ENCODE assay signal across 14 cellular contexts in the genomic region with DNA sequence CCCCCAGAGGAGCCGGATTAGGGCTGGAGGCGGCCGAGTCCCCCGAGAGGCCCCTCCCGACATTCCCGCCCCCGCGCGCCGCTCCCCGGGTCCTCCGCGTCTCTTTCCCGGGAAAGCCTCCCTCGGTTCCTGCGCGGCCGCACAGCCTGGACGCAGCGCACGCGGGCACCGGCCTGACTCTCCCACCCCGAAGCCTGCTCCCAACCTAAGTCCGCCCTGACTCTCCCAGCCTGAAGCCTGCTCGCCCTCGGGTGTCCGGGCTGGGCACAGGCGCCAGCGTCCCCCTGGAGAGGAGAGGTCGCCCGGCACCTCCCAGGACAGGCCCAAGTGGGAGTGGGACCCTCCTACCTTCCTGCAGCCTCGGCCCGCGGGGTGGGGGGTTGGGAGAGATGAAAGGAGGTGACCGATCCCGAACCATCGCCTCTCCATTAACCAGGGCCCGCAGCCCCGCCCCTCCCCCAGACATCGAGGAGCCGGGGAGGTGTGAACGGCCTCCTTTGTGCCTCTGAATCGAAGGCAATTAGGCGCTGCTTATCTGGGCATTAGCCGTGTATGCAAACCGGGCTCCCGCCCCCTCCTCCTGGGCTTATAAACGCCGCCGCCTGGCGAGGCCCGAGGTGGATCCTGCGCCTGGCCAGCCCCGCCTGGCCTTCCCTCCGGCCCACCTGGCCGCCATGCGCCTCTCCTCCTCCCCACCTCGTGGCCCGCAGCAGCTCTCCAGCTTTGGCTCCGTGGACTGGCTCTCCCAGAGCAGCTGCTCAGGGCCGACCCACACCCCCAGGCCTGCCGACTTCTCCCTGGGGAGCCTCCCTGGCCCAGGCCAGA. TPM values are rescaled to one million over a fixed set of nuclear protein-coding genes. Genes with fewer than 3 reads are reported as not detected.
DNase-seq lines count a peak whose midpoint lies in the region; ATAC-seq and TF ChIP-seq lines count a peak whose summit lies in the region.
"Had no signal": no experiment of that assay in that cellular context is flagged by ENCODE, and none has a peak within 500 bp of the region (broad histone marks: within the 10 kb centered on the region; RNA-seq: fewer than 3 reads in every experiment).

VENTX (plus strand) TSS at position 615 of the 825 bp plus-strand sequence; CDS start at position 675, 60 bp downstream.

- H3K4me3 Mint-ChIP-seq in endodermal cell (peak within 1 kb of the TSS; percentile 75), nephron progenitor cell (peak within 1 kb of the TSS; percentile 62)
- H3K4me3 Mint-ChIP-seq: activated naive CD4-positive, alpha-beta T cell treated with anti-CD3 and anti-CD28 coated beads, Interleukin-2, amount 10 ng/mL, durations not matched to agents 7 days and 5 days had no signal

- no peaks in the 10 kb centered on the region for H3K79me1 ChIP-seq in IMR-90 (ENCODE audit: low read depth in 1 of 2, low read length in 2 of 2)

- no peaks in the 10 kb centered on the region for H3K9me3 Mint-ChIP-seq in endodermal cell
- peaks cover 4% of the 10 kb centered on the region for H3K9me3 Mint-ChIP-seq in nephron progenitor cell
- H3K9me3 Mint-ChIP-seq: activated naive CD4-positive, alpha-beta T cell treated with anti-CD3 and anti-CD28 coated beads, Interleukin-2, amount 10 ng/mL, durations not matched to agents 7 days and 5 days had no signal

- H3K14ac ChIP-seq in IMR-90 (replicated peaks; ENCODE audit: low read depth, low read length), result no peak within 1 kb of the TSS

- no peak within 1 kb of the TSS for H3K4ac ChIP-seq in IMR-90 (ENCODE audit: low read depth, low read length)

- intact Hi-C loops in IMR-90 (cut with micrococcal nuclease), result no loop called here

- H3K9me3 ChIP-seq in IMR-90 (ENCODE audit: control insufficient read depth, insufficient read depth, low read length) (peaks cover 4% of the 10 kb centered on the region; the same call in 1 of the 2 replicates), endodermal cell (ENCODE audit: control insufficient read depth, low read length) (no peaks in the 10 kb centered on the region)
- H3K9me3 ChIP-seq: pancreas had no signal

- H2AFZ ChIP-seq in ACC112 (ENCODE audit: low read length, unreplicated experiment), result no peak within 1 kb of the TSS
- H2AFZ ChIP-seq in IMR-90 (replicated peaks; ENCODE audit: low read length, poor library complexity), result peak within 1 kb of the TSS; percentile 80

- BruUV-seq in IMR-90 (replicated peaks; lab: Mats Ljungman, UMichigan), result no TSS peak

- H4K20me1 ChIP-seq in IMR-90 (ENCODE audit: insufficient read depth, low read length), result no peaks in the 10 kb centered on the region

- H3K4me1 ChIP-seq in ACC112 (ENCODE audit: control insufficient read depth, insufficient read depth, low read length, unreplicated experiment), result no peaks in the 10 kb centered on the region
- peaks cover 5% of the 10 kb centered on the region; the same call in 1 of the 2 replicates for H3K4me1 ChIP-seq in IMR-90 (ENCODE audit: control insufficient read depth, insufficient read depth, low read length)
- no peaks in the 10 kb centered on the region for H3K4me1 ChIP-seq in endodermal cell (ENCODE audit: control insufficient read depth, insufficient read depth, low read length)

- H2BK15ac ChIP-seq in IMR-90 (ENCODE audit: low read depth, low read length), result no peak within 1 kb of the TSS

- H3K9ac ChIP-seq in IMR-90 (ENCODE audit: low read depth, low read length) (no peak within 1 kb of the TSS), endodermal cell (ENCODE audit: extremely low read depth, low read length, poor library complexity, severe bottlenecking) (peak within 1 kb of the TSS; percentile 41)

- no peak for TF ChIP-seq RAD21 in IMR-90 (IDR thresholded peaks at IDR 0.05; ENCODE audit: low read length)

- ATAC-seq in IMR-90 (ENCODE audit: low read depth), result peak; percentile 29; the same call in 1 of the 2 replicates
- no peak for ATAC-seq in HG03175 (IDR thresholded peaks at IDR 0.05; ENCODE audit: unreplicated experiment)

- H2BK5ac ChIP-seq in IMR-90 (ENCODE audit: low read depth, low read length, poor library complexity, severe bottlenecking), result no peak within 1 kb of the TSS

- H3K36me3 Mint-ChIP-seq in endodermal cell (ENCODE audit: low read depth), result peaks cover 14% of the 10 kb centered on the region
- H3K36me3 Mint-ChIP-seq in nephron progenitor cell (ENCODE audit: low read depth), result no peaks in the 10 kb centered on the region
- H3K36me3 Mint-ChIP-seq: activated naive CD4-positive, alpha-beta T cell treated with anti-CD3 and anti-CD28 coated beads, Interleukin-2, amount 10 ng/mL, durations not matched to agents 7 days and 5 days had no signal

- WGBS in IMR-90 (ENCODE audit: extremely low coverage in 2 of 2, insufficient read length in 1 of 2), 2 experiments, result 5% methylated on average over 26 of the region's 63 CpGs; no CpG with 5 or more reads in 1 of the 2 experiments
- WGBS in endodermal cell (ENCODE audit: insufficient coverage in 1 of 2, insufficient read length in 1 of 2), 2 experiments, result 1 to 3% methylated on average over 19 to 60 of the region's 63 CpGs

- dilution Hi-C loops in IMR-90 (cut with HindIII; ENCODE audit: low sequenced_read_pairs, unreplicated experiment), result no loop called here

- H2AK9ac ChIP-seq in IMR-90 (replicated peaks; ENCODE audit: low read depth, low read length, poor library complexity), result no peak within 1 kb of the TSS

- no peaks in the 10 kb centered on the region for H3K9me1 ChIP-seq in IMR-90 (ENCODE audit: insufficient read depth, low read length)

- no peak within 1 kb of the TSS for H4K5ac ChIP-seq in IMR-90 (ENCODE audit: low read depth, low read length)

- H3K36me3 ChIP-seq in ACC112 (ENCODE audit: insufficient read depth, low read length) (no peaks in the 10 kb centered on the region), IMR-90 (ENCODE audit: control insufficient read depth, insufficient read depth, low read length) (no peaks in the 10 kb centered on the region), endodermal cell (ENCODE audit: control insufficient read depth, insufficient read depth, low read length) (no peaks in the 10 kb centered on the region)
- H3K36me3 ChIP-seq: pancreas had no signal

- POLR2A ChIA-PET in IMR-90 (lab: Charles Lee; ENCODE audit: unreplicated experiment), result no interaction called here

- H2BK120ac ChIP-seq in IMR-90 (ENCODE audit: low read depth, low read length), result no peak within 1 kb of the TSS

- no peak within 1 kb of the TSS for H4K91ac ChIP-seq in IMR-90 (ENCODE audit: insufficient read depth, low read depth, low read length)

- H3K4me3 ChIP-seq in ACC112 (ENCODE audit: low read depth, low read length) (0 out of 2 replicates have a peak within 1 kb of the TSS, but pooled peaks have one; percentile 25), IMR-90 (ENCODE audit: insufficient read depth, low read depth, low read length) (no peak within 1 kb of the TSS), endodermal cell (ENCODE audit: low read length) (peak within 1 kb of the TSS; percentile 79)

- in situ Hi-C loops in IMR-90 (cut with MboI; ENCODE audit: low sequenced_read_pairs), result no loop called here

- H3K27ac Mint-ChIP-seq in endodermal cell (peak within 1 kb of the TSS; percentile 39), nephron progenitor cell (no peak within 1 kb of the TSS)

- H3K4me2 ChIP-seq in IMR-90 (ENCODE audit: low read depth, low read length), result no peak within 1 kb of the TSS

- H3K18ac ChIP-seq in IMR-90 (ENCODE audit: low read depth, low read length), result no peak within 1 kb of the TSS

- no peak within 1 kb of the TSS for H2BK20ac ChIP-seq in IMR-90 (ENCODE audit: low read depth, low read length)

- CTCF ChIA-PET in IMR-90 (lab: Yijun Ruan, JAX), result no interaction called here

- H3K27me3 Mint-ChIP-seq in endodermal cell (ENCODE audit: insufficient read depth), result peaks cover 47% of the 10 kb centered on the region
- peaks cover 68% of the 10 kb centered on the region for H3K27me3 Mint-ChIP-seq in nephron progenitor cell (ENCODE audit: low read depth, poor library complexity)

- no peak within 1 kb of the TSS for H2AK5ac ChIP-seq in IMR-90 (ENCODE audit: low read depth, low read length)

- H3K4me1 Mint-ChIP-seq in endodermal cell, result peaks cover 12% of the 10 kb centered on the region
- peaks cover 22% of the 10 kb centered on the region for H3K4me1 Mint-ChIP-seq in nephron progenitor cell

- peaks cover 65% of the 10 kb centered on the region for H3K27me3 ChIP-seq in ACC112 (ENCODE audit: insufficient read depth, low read length)
- H3K27me3 ChIP-seq in IMR-90 (ENCODE audit: control insufficient read depth, insufficient read depth, low read length), result peaks cover 79% of the 10 kb centered on the region
- H3K27me3 ChIP-seq in endodermal cell (ENCODE audit: control insufficient read depth, insufficient read depth, low read length, poor library complexity, severe bottlenecking), result peaks cover 59% of the 10 kb centered on the region

- DNase-seq in IMR-90 (no peak), endodermal cell (peak; percentile 99), nephron progenitor cell (peak; percentile 46), AML-193 (lab: John Stamatoyannopoulos, UW) (no peak), GOT3 (lab: John Stamatoyannopoulos, UW) (no peak)
- no peak for DNase-seq in activated CD4-positive, CD25-positive, alpha-beta regulatory T cell (lab: John Stamatoyannopoulos, UW)
- DNase-seq: activated CD4-positive, CD25-positive, alpha-beta regulatory T cell treated with anti-CD3 and anti-CD28 coated beads, Interleukin-2, amount 50 U/mL, for 72 hours; activated naive CD4-positive, alpha-beta T cell treated with anti-CD3 and anti-CD28 coated beads, Interleukin-2, amount 10 ng/mL, durations not matched to agents 7 days and 5 days; effector CD8-positive, alpha-beta T cell; NCI-H2029; pancreas had no signal

- no peak within 1 kb of the TSS for H3K56ac ChIP-seq in IMR-90 (ENCODE audit: extremely low read depth, insufficient read depth, low read length)

- TF ChIP-seq CTCF in IMR-90 (conservative IDR thresholded peaks at IDR 0.05; ENCODE audit: low read depth, low read length) (no peak), endodermal cell (conservative IDR thresholded peaks at IDR 0.05) (no peak), nephron progenitor cell (IDR thresholded peaks at IDR 0.05) (no peak)

- TF ChIP-seq POLR2A in IMR-90 (IDR thresholded peaks at IDR 0.05; ENCODE audit: low read depth, low read length), result no peak

- H3K79me2 ChIP-seq in ACC112 (ENCODE audit: control insufficient read depth, insufficient read depth, low read length, unreplicated experiment), result no peaks in the 10 kb centered on the region

- H3K23ac ChIP-seq in IMR-90 (ENCODE audit: low read depth, low read length), result no peak within 1 kb of the TSS

- H4K8ac ChIP-seq in IMR-90 (ENCODE audit: low read depth in 2 of 2, low read length in 2 of 2), result no peak within 1 kb of the TSS

- H3K27ac ChIP-seq in ACC112 (ENCODE audit: low read depth, low read length), result no peak within 1 kb of the TSS
- H3K27ac ChIP-seq in IMR-90 (ENCODE audit: insufficient read depth, low read length), result no peak within 1 kb of the TSS
- H3K27ac ChIP-seq in endodermal cell (ENCODE audit: low read depth, low read length), result no peak within 1 kb of the TSS
- H3K27ac ChIP-seq: pancreas, RWPE1 had no signal

RNA-seq across cellular contexts. Expression of gene VENTX, which starts in this region (rescaled TPM):
- total RNA-seq in IMR-90 (2012; rRNA removed) (not detected in 2 replicates), endodermal cell (10 to 100 TPM in 1 of 2 donors, 1 to 10 TPM in 1; 5.5 to 14.2 TPM)
- polyA plus RNA-seq in IMR-90 (2012; rRNA removed), result not detected in 2 replicates
- not detected in 2 replicates for polyA plus RNA-seq in IMR-90 (2012; cell fraction: cytosol; rRNA removed)
- polyA plus RNA-seq in IMR-90 (2012; cell fraction: nucleus; rRNA removed; ENCODE audit: low replicate concordance), result 0.02 TPM in 1 of 2 replicates, not detected in the other
- 1.7 TPM for polyA plus RNA-seq in endodermal cell (2013, experiment 1 of 2)
- polyA plus RNA-seq in endodermal cell (2013, experiment 2 of 2), result 0.99 TPM

Comparison
In these comparisons a context has a peak if more than half of its experiments do, and no peak if none do; other contexts are left out.
1. Peak in ATAC-seq in IMR-90; RNA of the gene not detected or under 1 TPM.
2. DNase-seq: peak in endodermal cell (single experiment) and nephron progenitor cell (single experiment); none in IMR-90 (single experiment), activated CD4-positive, CD25-positive, alpha-beta regulatory T cell (0 of 4), AML-193 (0 of 2) and GOT3 (single experiment).